Comparison of ENCODE assay signal across 33 cellular contexts in genomic region chr7:154177584-154177983, GRCh38.
"Had no signal": no experiment of that assay in that cellular context is flagged by ENCODE, and none has a peak within 500 bp of the region (broad histone marks: within the 10 kb centered on the region; RNA-seq: fewer than 3 reads in every experiment).

No MANE protein-coding gene starts in this region.

- H3K27me3 ChIP-seq: adrenal gland, brain microvascular endothelial cell had no signal

- FAIRE-seq: astrocyte, TTC549 had no signal

- H3K4me3 ChIP-seq: adrenal gland, body of pancreas, breast epithelium had no signal

- H3K36me3 ChIP-seq: adrenal gland, brain microvascular endothelial cell, breast epithelium had no signal

- DNase-seq: activated B cell treated with CpG ODN at 0.5 μM for 24 hours; activated CD4-positive, alpha-beta memory T cell treated with anti-CD3 and anti-CD28 coated beads for 36 hours; activated CD4-positive, alpha-beta T cell treated with anti-CD3 and anti-CD28 coated beads for 4 hours; activated CD4-positive, alpha-beta T cell treated with anti-CD3 and anti-CD28 coated beads, Interleukin-2, amount 10 ng/mL, durations not matched to agents 24 days and 14 days; activated CD4-positive, alpha-beta T cell treated with anti-CD3 and anti-CD28 coated beads, Interleukin-2, amount 50 U/mL, for 1 hour; activated CD4-positive, alpha-beta T cell treated with anti-CD3 and anti-CD28 coated beads, Interleukin-2, amount 50 U/mL, for 4 hours; activated CD4-positive, CD25-positive, alpha-beta regulatory T cell treated with anti-CD3 and anti-CD28 coated beads, Interleukin-2, amount 50 U/mL, for 72 hours; activated CD8-positive, alpha-beta memory T cell treated with anti-CD3 and anti-CD28 coated beads, Interleukin-2, amount 50 U/mL, for 4 hours; activated CD8-positive, alpha-beta T cell treated with anti-CD3 and anti-CD28 coated beads for 36 hours; activated effector memory CD4-positive, alpha-beta T cell treated with anti-CD3 and anti-CD28 coated beads, Interleukin-2, amount 50 U/mL, for 16 hours; activated gamma-delta T cell treated with Interleukin-2 at 50 U/mL for 16 hours; activated naive CD4-positive, alpha-beta T cell; activated naive CD4-positive, alpha-beta T cell treated with anti-CD3 and anti-CD28 coated beads for 36 hours; activated naive CD4-positive, alpha-beta T cell treated with anti-CD3 and anti-CD28 coated beads, Interleukin-2, amount 50 U/mL, for 16 hours; activated naive CD8-positive, alpha-beta T cell treated with anti-CD3 and anti-CD28 coated beads for 36 hours; activated T-cell treated with anti-CD3 and anti-CD28 coated beads for 4 hours; activated T-cell treated with anti-CD3 and anti-CD28 coated beads, Interleukin-2, amount 50 U/mL, for 1 hour; activated T-cell treated with anti-CD3 and anti-CD28 coated beads, Interleukin-2, amount 50 U/mL, for 4 hours; activated T-cell treated with anti-CD3 and anti-CD28 coated beads, Interleukin-2, amount 50 U/mL, for 72 hours; adrenal gland; amniotic stem cell; aorta; body of pancreas; brain microvascular endothelial cell; central memory CD4-positive, alpha-beta T cell; T-helper 2 cell; T-helper 9 cell had no signal

- H3K4me1 ChIP-seq: adrenal gland, body of pancreas, breast epithelium had no signal

- H3K9me3 ChIP-seq: adrenal gland, body of pancreas, breast epithelium had no signal

- H3K27ac ChIP-seq: adrenal gland, body of pancreas, brain microvascular endothelial cell, breast epithelium, VCaP had no signal

- ATAC-seq: activated CD8-positive, alpha-beta T cell treated with anti-CD3 and anti-CD28 coated beads for 36 hours; activated naive CD4-positive, alpha-beta T cell treated with anti-CD3 and anti-CD28 coated beads, Interleukin-2, amount 50 U/mL, for 72 hours; activated T-cell treated with anti-CD3 and anti-CD28 coated beads, Interleukin-2, amount 50 U/mL, for 4 hours; activated T-cell treated with anti-CD3 and anti-CD28 coated beads, Interleukin-2, amount 50 U/mL, for 72 hours; activated T-helper 17 cell treated with anti-CD3 and anti-CD28 coated beads, Interleukin-2, amount 50 U/mL, for 72 hours; body of pancreas had no signal
